8 cellular contexts compared by ENCODE assay signal in the genomic region with DNA sequence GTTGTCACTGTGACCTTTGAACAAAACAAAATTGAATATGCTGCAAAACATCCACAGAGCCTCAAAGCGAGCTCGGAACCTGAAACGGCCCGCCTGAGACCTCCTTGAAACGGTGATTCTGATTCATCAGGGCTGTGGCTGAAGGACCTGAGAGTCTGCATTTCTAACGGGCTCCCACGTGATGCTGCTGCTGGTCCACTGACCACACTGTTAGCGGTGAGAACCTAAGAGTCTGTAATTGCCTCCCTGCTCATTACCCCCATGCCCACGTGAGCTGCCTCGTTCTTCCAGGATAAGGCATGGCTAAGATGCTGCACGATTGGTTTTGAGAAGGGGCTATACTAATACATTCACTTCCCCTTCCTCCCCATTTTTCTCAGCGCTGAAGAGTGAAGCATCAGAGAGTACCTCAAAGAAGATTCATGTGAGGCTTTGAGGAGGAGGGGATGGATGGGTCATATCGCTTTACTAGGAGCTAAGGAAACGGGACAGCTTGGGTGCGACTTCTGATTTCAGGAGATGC. TPM values are rescaled to one million over a fixed set of nuclear protein-coding genes. Genes with fewer than 3 reads are reported as not detected.
DNase-seq lines count a peak whose midpoint lies in the region; ATAC-seq lines count a peak whose summit lies in the region.

No MANE protein-coding gene starts in this region.

- peak; percentile 2 for ATAC-seq in activated naive CD8-positive, alpha-beta T cell treated with anti-CD3 and anti-CD28 coated beads, Interleukin-2, amount 50 U/mL, for 24 hours
- peak in 1 of 2 donors; percentile 14 for ATAC-seq in naive B cell (ENCODE audit: low read depth in 2 of 2)

- peaks cover 8% of the 10 kb centered on the region for H3K4me1 Mint-ChIP-seq in activated naive CD8-positive, alpha-beta T cell treated with anti-CD3 and anti-CD28 coated beads, Interleukin-2, amount 50 U/mL, for 24 hours
- peaks cover 9 to 18% (median 16%) of the 10 kb centered on the region in 3 donors for H3K4me1 Mint-ChIP-seq in naive B cell

- peaks cover 0 to 6% (median 0%) of the 10 kb centered on the region in 11 experiments; a peak in 2 of 22 replicates for H4K20me1 ChIP-seq in BLaER1 treated with 17β-estradiol and CSF1 and Interleukin-3, amounts not matched to agents 10 nM and 100 nM

- no peak overlapping the region for H3K27ac ChIP-seq in BLaER1 treated with 17β-estradiol and CSF1 and Interleukin-3, amounts not matched to agents 10 nM and 100 nM

- H3K4me2 ChIP-seq in BLaER1 treated with 17β-estradiol and CSF1 and Interleukin-3, amounts not matched to agents 10 nM and 100 nM, result peak overlapping the region in 10 of 11 experiments; percentile 56 to 97 (median 76); a peak in 17 of 22 replicates

- DNase-seq in H7, result no peak
- DNase-seq in activated naive CD8-positive, alpha-beta T cell treated with anti-CD3 and anti-CD28 coated beads, Interleukin-2, amount 50 U/mL, for 24 hours, result peak; percentile 11
- no peak for DNase-seq in naive B cell
- DNase-seq in activated CD8-positive, alpha-beta memory T cell treated with anti-CD3 and anti-CD28 coated beads, Interleukin-2, amount 50 U/mL, for 4 hours, result no peak
- no peak for DNase-seq in NCI-H345 (lab: John Stamatoyannopoulos, UW)
- DNase-seq in NCI-H2171 treated with DMSO at 0.1 percent for 48 hours (lab: John Stamatoyannopoulos, UW), result no peak
- DNase-seq in Ammon's horn (ENCODE audit: low spot score), result no peak

- H3K27me3 ChIP-seq in BLaER1 treated with 17β-estradiol and CSF1 and Interleukin-3, amounts not matched to agents 10 nM and 100 nM, result peaks cover 0 to 25% (median 23%) of the 10 kb centered on the region in 11 experiments; a peak in 20 of 22 replicates
- H3K27me3 ChIP-seq in H7 (ENCODE audit: control insufficient read depth, insufficient read depth, low read length), result peaks cover 33% of the 10 kb centered on the region

- H3K4me1 ChIP-seq in BLaER1 treated with 17β-estradiol and CSF1 and Interleukin-3, amounts not matched to agents 10 nM and 100 nM, result peaks cover 0 to 52% (median 16%) of the 10 kb centered on the region in 10 experiments; a peak in 14 of 20 replicates

- no peaks in the 10 kb centered on the region for H3K36me3 Mint-ChIP-seq in activated naive CD8-positive, alpha-beta T cell treated with anti-CD3 and anti-CD28 coated beads, Interleukin-2, amount 50 U/mL, for 24 hours (ENCODE audit: low read depth)
- peaks cover 0 to 2% of the 10 kb centered on the region in 2 donors for H3K36me3 Mint-ChIP-seq in naive B cell

- 0 out of 22 replicates have a peak overlapping the region, but pooled peaks of 1 of the 11 experiments have one; percentile 31 for H3K9ac ChIP-seq in BLaER1 treated with 17β-estradiol and CSF1 and Interleukin-3, amounts not matched to agents 10 nM and 100 nM

- H3K4me3 ChIP-seq in BLaER1 treated with 17β-estradiol and CSF1 and Interleukin-3, amounts not matched to agents 10 nM and 100 nM, result peak overlapping the region in 2 of 10 experiments; percentile 38 to 56; a peak in 2 of 20 replicates
- H3K4me3 ChIP-seq in H7 (ENCODE audit: insufficient read depth, low read depth, low read length), result peak overlapping the region; percentile 8; the same call in 1 of the 2 replicates

- H3K27me3 Mint-ChIP-seq in activated naive CD8-positive, alpha-beta T cell treated with anti-CD3 and anti-CD28 coated beads, Interleukin-2, amount 50 U/mL, for 24 hours, result peaks cover 20% of the 10 kb centered on the region
- H3K27me3 Mint-ChIP-seq in naive B cell, result peaks cover 65 to 81% (median 72%) of the 10 kb centered on the region in 3 donors

- H3K27ac Mint-ChIP-seq in activated naive CD8-positive, alpha-beta T cell treated with anti-CD3 and anti-CD28 coated beads, Interleukin-2, amount 50 U/mL, for 24 hours, result no peak overlapping the region
- H3K27ac Mint-ChIP-seq in naive B cell, result no peak overlapping the region

- no peaks in the 10 kb centered on the region for H3K9me3 Mint-ChIP-seq in activated naive CD8-positive, alpha-beta T cell treated with anti-CD3 and anti-CD28 coated beads, Interleukin-2, amount 50 U/mL, for 24 hours
- H3K9me3 Mint-ChIP-seq in naive B cell, result no peaks in the 10 kb centered on the region

- peaks cover 0 to under 1% (median 0%) of the 10 kb centered on the region in 11 experiments; a peak in 1 of 22 replicates for H3K9me3 ChIP-seq in BLaER1 treated with 17β-estradiol and CSF1 and Interleukin-3, amounts not matched to agents 10 nM and 100 nM (replicated peaks in 1 of 11)

- peak overlapping the region; percentile 27 for H3K4me3 Mint-ChIP-seq in activated naive CD8-positive, alpha-beta T cell treated with anti-CD3 and anti-CD28 coated beads, Interleukin-2, amount 50 U/mL, for 24 hours
- peak overlapping the region; percentile 44 to 86 (median 80) for H3K4me3 Mint-ChIP-seq in naive B cell

- H3K36me3 ChIP-seq in BLaER1 treated with 17β-estradiol and CSF1 and Interleukin-3, amounts not matched to agents 10 nM and 100 nM, result peaks cover 0 to 67% (median 0%) of the 10 kb centered on the region in 11 experiments; a peak in 4 of 22 replicates
- no peaks in the 10 kb centered on the region for H3K36me3 ChIP-seq in H7 (replicated peaks; ENCODE audit: control insufficient read depth, insufficient read depth, low read length)

RNA-seq across cellular contexts. Expression of a gene that starts 9.7 kb away (rescaled TPM):
- 0.17 and 0.44 TPM in 2 replicates for total RNA-seq in H7 (2014; rRNA removed; shearing (Covaris generic))
- under 1 TPM in 4 of 6 donors, not detected in 2; 0.24 to 0.91 (median 0.35) TPM for polyA plus RNA-seq in naive B cell (ENCODE audit: low read depth in 6 of 6)
